23 cellular contexts compared by ENCODE assay signal in genomic region chrX:26557691-26558321, GRCh38.
A peak's percentile ranks its signal among the peaks of the same experiment; 100 is the strongest.
DNase-seq lines count a peak whose midpoint lies in the region; ATAC-seq and TF ChIP-seq lines count a peak whose summit lies in the region.
"Had no signal": no experiment of that assay in that cellular context is flagged by ENCODE, and none has a peak within 500 bp of the region (broad histone marks: within the 10 kb centered on the region; RNA-seq: fewer than 3 reads in every experiment).

No MANE protein-coding gene starts in this region.

- TF ChIP-seq POLR2A in prostate gland (IDR thresholded peaks at IDR 0.05), result no peak

- H3K9me3 ChIP-seq in right cardiac atrium (ENCODE audit: control insufficient read depth, low read length) (no peaks in the 10 kb centered on the region), RWPE2 (ENCODE audit: severe bottlenecking) (no peaks in the 10 kb centered on the region), psoas muscle (no peaks in the 10 kb centered on the region), prostate gland (no peaks in the 10 kb centered on the region)
- H3K9me3 ChIP-seq: SJCRH30 had no signal

- intact Hi-C loops in right cardiac atrium (cut with DNase I) (no loop called here), left ventricle myocardium superior (cut with micrococcal nuclease) (no loop called here), psoas muscle (cut with DNase I) (no loop called here), prostate gland (cut with DNase I) (no loop called here)

- H3K27ac ChIP-seq in right cardiac atrium (ENCODE audit: low read length) (no peak overlapping the region), RWPE2 (ENCODE audit: poor library complexity, severe bottlenecking) (no peak overlapping the region), psoas muscle (no peak overlapping the region), prostate gland (no peak overlapping the region)
- H3K27ac ChIP-seq: SJCRH30 had no signal

- 95% methylated on average over 35 of the region's 35 CpGs for WGBS in right cardiac atrium
- 86 to 97% (median 95%) methylated on average over 20 to 35 of the region's 35 CpGs for WGBS in psoas muscle, 3 donors
- WGBS in prostate gland, result over 99% methylated on average over 20 of the region's 35 CpGs

- H3K27me3 ChIP-seq in right cardiac atrium (ENCODE audit: control insufficient read depth, insufficient read depth) (no peaks in the 10 kb centered on the region), RWPE2 (ENCODE audit: insufficient read depth, poor library complexity, severe bottlenecking) (no peaks in the 10 kb centered on the region), psoas muscle (ENCODE audit: insufficient read depth in 3 of 3, low read length in 2 of 3) (no peaks in the 10 kb centered on the region), prostate gland (replicated peaks; ENCODE audit: insufficient read depth) (no peaks in the 10 kb centered on the region)
- H3K27me3 ChIP-seq: SJCRH30 had no signal

- ATAC-seq in right cardiac atrium (no peak), left ventricle myocardium superior (no peak), RWPE2 (ENCODE audit: low read depth) (no peak), psoas muscle (no peak), GM21447 (IDR thresholded peaks at IDR 0.05; ENCODE audit: unreplicated experiment) (no peak)
- ATAC-seq: CD8-positive, alpha-beta T cell; GM23338; HCT116; Panc1 had no signal

- H3K4me3 ChIP-seq in right cardiac atrium (ENCODE audit: low read length) (no peak overlapping the region), RWPE2 (ENCODE audit: severe bottlenecking) (no peak overlapping the region), psoas muscle (no peak overlapping the region), prostate gland (no peak overlapping the region)
- H3K4me3 ChIP-seq: GM23338, SJCRH30 had no signal

- H3K36me3 ChIP-seq in RWPE2 (ENCODE audit: low read depth) (no peaks in the 10 kb centered on the region), psoas muscle (ENCODE audit: insufficient read depth in 1 of 2, low read depth in 1 of 2) (no peaks in the 10 kb centered on the region), prostate gland (no peaks in the 10 kb centered on the region)
- H3K36me3 ChIP-seq: SJCRH30 had no signal

- no peak for TF ChIP-seq CTCF in RWPE2 (IDR thresholded peaks at IDR 0.05; ENCODE audit: poor library complexity, severe bottlenecking)
- no peak for TF ChIP-seq CTCF in psoas muscle (IDR thresholded peaks at IDR 0.05)
- TF ChIP-seq CTCF in prostate gland (IDR thresholded peaks at IDR 0.05), result no peak

- DNase-seq in right cardiac atrium (peak; percentile 12 to 56 (median 13)), left ventricle myocardium superior (no peak), RWPE2 (ENCODE audit: low spot score) (peak; percentile 10), psoas muscle (peak; percentile 7 to 44), prostate gland (ENCODE audit: low spot score) (no peak), NCI-H146 treated with DMSO at 0.1 percent for 48 hours (lab: John Stamatoyannopoulos, UW; ENCODE audit: unreplicated experiment) (no peak), NK-92 (lab: John Stamatoyannopoulos, UW; ENCODE audit: unreplicated experiment) (no peak)
- DNase-seq: AML-193; C1 segment of cervical spinal cord; CD8-positive, alpha-beta T cell; GDM1; MM.1S; NCI-H1048; NCI-H1436; NCI-H2029; NCI-H2171; NCI-H345; NCI-H69; SJCRH30 had no signal

- no peaks in the 10 kb centered on the region for H3K4me1 ChIP-seq in right cardiac atrium (ENCODE audit: control insufficient read depth, insufficient read depth, low read length)
- H3K4me1 ChIP-seq in RWPE2 (ENCODE audit: insufficient read depth, poor library complexity, severe bottlenecking), result no peaks in the 10 kb centered on the region
- no peaks in the 10 kb centered on the region for H3K4me1 ChIP-seq in psoas muscle
- no peaks in the 10 kb centered on the region for H3K4me1 ChIP-seq in prostate gland (replicated peaks)

Comparison
In these comparisons a context has a peak if more than half of its experiments do, and no peak if none do; other contexts are left out.
1. DNase-seq: peak in right cardiac atrium (3 of 3), RWPE2 (single experiment) and psoas muscle (2 of 2); none in left ventricle myocardium superior (single experiment), prostate gland (single experiment), NCI-H146 treated with DMSO at 0.1 percent for 48 hours (single experiment) and NK-92 (single experiment).